11 cellular contexts compared by ENCODE assay signal in the genomic region with DNA sequence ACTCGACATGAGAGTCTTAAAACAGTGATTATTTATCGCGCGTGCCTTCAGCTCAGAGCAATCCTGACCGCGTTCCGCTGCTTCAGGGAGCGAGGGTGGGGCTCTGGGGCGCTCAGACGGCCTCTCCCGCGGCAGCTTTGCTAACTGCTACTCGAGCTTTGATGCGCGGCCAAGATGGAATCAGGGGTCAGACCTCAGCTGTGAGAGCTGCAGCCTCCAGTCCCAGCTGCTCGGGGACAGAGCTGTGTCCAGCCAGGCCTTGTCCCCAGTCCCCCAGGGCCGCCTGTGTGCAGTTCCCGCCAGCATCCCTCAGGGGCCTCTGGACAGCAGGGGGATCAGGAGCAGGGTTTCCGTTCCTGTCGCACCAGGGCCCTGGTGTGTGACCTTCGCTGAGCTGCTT.
DNase-seq lines count a peak whose midpoint lies in the region.
"Had no signal": no experiment of that assay in that cellular context is flagged by ENCODE, and none has a peak within 500 bp of the region (broad histone marks: within the 10 kb centered on the region; RNA-seq: fewer than 3 reads in every experiment).

No MANE protein-coding gene starts in this region.

- no peak overlapping the region for H3K4me3 Mint-ChIP-seq in T-helper 2 cell treated with Interferon-gamma antibody and Interleukin-4, amounts not matched to agents 5 μg/mL and 100 μg/mL, for 36 hours

- DNase-seq in NCI-H2227 (lab: John Stamatoyannopoulos, UW; ENCODE audit: unreplicated experiment) (peak; percentile 35), NCI-H2227 treated with DMSO at 0.1 percent for 48 hours (lab: John Stamatoyannopoulos, UW) (no peak), NCI-H69 (lab: John Stamatoyannopoulos, UW) (peak; percentile 6), left kidney (ENCODE audit: low read depth, low spot score) (peak; percentile 73), retina (peak; percentile 60), NCI-H510A (lab: John Stamatoyannopoulos, UW) (no peak), Kasumi-1 (lab: John Stamatoyannopoulos, UW) (no peak)
- no peak for DNase-seq in T-helper 2 cell treated with Interferon-gamma antibody and Interleukin-4, amounts not matched to agents 5 μg/mL and 100 μg/mL, for 36 hours (ENCODE audit: low spot score)
- DNase-seq: KG1, NCI-H1092, NCI-H1694 treated with DMSO at 0.1 percent for 48 hours had no signal

- no peaks in the 10 kb centered on the region for H3K27me3 Mint-ChIP-seq in T-helper 2 cell treated with Interferon-gamma antibody and Interleukin-4, amounts not matched to agents 5 μg/mL and 100 μg/mL, for 36 hours (ENCODE audit: low read depth)

- H3K27ac Mint-ChIP-seq in T-helper 2 cell treated with Interferon-gamma antibody and Interleukin-4, amounts not matched to agents 5 μg/mL and 100 μg/mL, for 36 hours: no peak overlapping the region

- H3K36me3 Mint-ChIP-seq in T-helper 2 cell treated with Interferon-gamma antibody and Interleukin-4, amounts not matched to agents 5 μg/mL and 100 μg/mL, for 36 hours (ENCODE audit: low read depth): no peaks in the 10 kb centered on the region

- no peaks in the 10 kb centered on the region for H3K4me1 Mint-ChIP-seq in T-helper 2 cell treated with Interferon-gamma antibody and Interleukin-4, amounts not matched to agents 5 μg/mL and 100 μg/mL, for 36 hours (ENCODE audit: low read depth)

- H3K9me3 Mint-ChIP-seq in T-helper 2 cell treated with Interferon-gamma antibody and Interleukin-4, amounts not matched to agents 5 μg/mL and 100 μg/mL, for 36 hours: no peaks in the 10 kb centered on the region

Comparison
In these comparisons a context has a peak if more than half of its experiments do, and no peak if none do; other contexts are left out.
1. DNase-seq: peak in NCI-H2227 (single experiment), NCI-H69 (single experiment), left kidney (single experiment) and retina (single experiment); none in NCI-H2227 treated with DMSO at 0.1 percent for 48 hours (single experiment), NCI-H510A (single experiment), Kasumi-1 (0 of 2) and T-helper 2 cell treated with Interferon-gamma antibody and Interleukin-4, amounts not matched to agents 5 μg/mL and 100 μg/mL, for 36 hours (single experiment).